Comparison of ENCODE assay signal across 8 cellular contexts in the genomic region with DNA sequence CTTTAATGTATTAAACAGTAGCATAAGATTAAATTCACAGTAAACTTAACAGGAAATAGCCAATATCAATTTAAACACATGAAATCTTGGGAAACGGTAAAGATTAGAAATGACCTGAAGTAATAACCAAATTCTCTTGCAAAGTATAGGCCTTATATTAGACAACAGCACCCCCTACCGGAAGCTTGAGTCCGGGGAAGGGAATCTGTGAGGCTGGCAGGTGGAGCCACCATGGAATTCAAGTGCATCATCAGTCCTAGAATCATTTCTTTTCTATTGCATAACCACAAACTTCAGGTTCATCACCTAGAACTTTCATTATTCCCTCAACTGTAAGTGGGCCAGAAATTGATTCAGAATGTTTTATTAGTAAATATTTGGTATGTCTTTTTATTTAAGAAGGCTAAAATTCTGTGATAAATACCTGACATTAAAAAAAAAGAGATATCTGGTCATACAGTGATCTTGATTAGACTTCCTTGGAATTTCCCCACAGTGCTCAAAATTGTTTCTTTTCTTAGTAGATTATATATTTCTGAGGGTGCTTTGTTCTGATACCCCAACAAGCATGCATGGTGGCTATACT. TPM values are rescaled to one million over a fixed set of nuclear protein-coding genes. Genes with fewer than 3 reads are reported as not detected.
A peak's percentile ranks its signal among the peaks of the same experiment; 100 is the strongest.
DNase-seq lines count a peak whose midpoint lies in the region; ATAC-seq and TF ChIP-seq lines count a peak whose summit lies in the region.

No MANE protein-coding gene starts in this region.

- peaks cover 3% of the 10 kb centered on the region for H3K36me3 Mint-ChIP-seq in neural progenitor cell

- H3K36me3 ChIP-seq in PC-3 (ENCODE audit: low read depth, low read length) (no peaks in the 10 kb centered on the region), neural progenitor cell (no peaks in the 10 kb centered on the region)

- POLR2A ChIA-PET in AG04449 (lab: Yijun Ruan, JAX) (no interaction called here), PC-3 (lab: Charles Lee; ENCODE audit: unreplicated experiment) (interaction anchor here (0.6 kb wide), 1 partner anchor 379 kb away, joined by 3 read pairs; no protein-coding TSS in a partner anchor)

- peak; percentile 66 for TF ChIP-seq CTCF in AG04449 (IDR thresholded peaks at IDR 0.05; ENCODE audit: insufficient read depth, low read length, missing control alignments)
- peak; percentile 100 for TF ChIP-seq CTCF in PC-3 (conservative IDR thresholded peaks at IDR 0.05; ENCODE audit: low read depth, low read length)
- TF ChIP-seq CTCF in fibroblast of mammary gland (conservative IDR thresholded peaks at IDR 0.05; ENCODE audit: control insufficient read depth, insufficient read depth, low read depth, low read length), result peak; percentile 85
- peak; percentile 98 for TF ChIP-seq CTCF in neural progenitor cell (IDR thresholded peaks at IDR 0.05)

- no peak overlapping the region for H3K9ac ChIP-seq in PC-3 (ENCODE audit: low read length)
- H3K9ac ChIP-seq in neural progenitor cell, result no peak overlapping the region

- H3K27me3 ChIP-seq in PC-3 (ENCODE audit: low read length) (peaks cover 45% of the 10 kb centered on the region), neural progenitor cell (no peaks in the 10 kb centered on the region)

- H3K4me3 ChIP-seq in AG04449 (ENCODE audit: low read depth, low read length) (no peak overlapping the region), PC-3 (ENCODE audit: low read length) (no peak overlapping the region), fibroblast of mammary gland (ENCODE audit: control insufficient read depth, low read depth, low read length) (no peak overlapping the region), neural progenitor cell (no peak overlapping the region)
- no peak overlapping the region for H3K4me3 ChIP-seq in Jurkat, Clone E6-1 (ENCODE audit: low read length)

- ATAC-seq in GM18861 (IDR thresholded peaks at IDR 0.05; ENCODE audit: unreplicated experiment) (peak; percentile 74), PC-3 (peak; percentile 89)

- H3K9me3 Mint-ChIP-seq in neural progenitor cell, result peaks cover 13% of the 10 kb centered on the region

- H3K4me1 ChIP-seq in PC-3 (ENCODE audit: insufficient read depth, low read length) (no peaks in the 10 kb centered on the region), neural progenitor cell (no peaks in the 10 kb centered on the region)

- H3K27me3 Mint-ChIP-seq in neural progenitor cell (ENCODE audit: insufficient read depth, low read depth), result no peaks in the 10 kb centered on the region

- H3F3A ChIP-seq in PC-3 (ENCODE audit: low read length, unreplicated experiment) (no peaks in the 10 kb centered on the region), neural progenitor cell (ENCODE audit: low read depth) (no peaks in the 10 kb centered on the region)

- H3K4me2 ChIP-seq in PC-3 (ENCODE audit: low read length) (no peak overlapping the region), neural progenitor cell (no peak overlapping the region)

- H3K9me2 ChIP-seq in PC-3 (replicated peaks; ENCODE audit: low read length), result no peaks in the 10 kb centered on the region

- CTCF ChIA-PET in AG04449 (lab: Yijun Ruan, JAX) (interaction anchor here (0.6 to 3.4 kb wide), 15 partner anchors 9 to 1879 kb away, joined by 3 to 85 read pairs (median 3); no protein-coding TSS in a partner anchor), PC-3 (lab: Charles Lee) (interaction anchor here (0.7 to 0.8 kb wide), 3 partner anchors 28 to 736 kb away, joined by 3 to 5 read pairs (median 4); no protein-coding TSS in a partner anchor)

- H2AFZ ChIP-seq in PC-3 (ENCODE audit: low read length) (no peak overlapping the region), neural progenitor cell (replicated peaks) (no peak overlapping the region)

- H3K27ac Mint-ChIP-seq in neural progenitor cell, result no peak overlapping the region

- no peak overlapping the region for H3K4me3 Mint-ChIP-seq in neural progenitor cell

- intact Hi-C loops in PC-3 (cut with micrococcal nuclease), result loop anchor here (1.0 to 2.0 kb wide), 7 partner anchors 22 to 827 kb away; partner anchors contain the start of genes AP5M1 and EXOC5

- no peaks in the 10 kb centered on the region for H3K79me2 ChIP-seq in PC-3 (ENCODE audit: low read length)
- no peaks in the 10 kb centered on the region for H3K79me2 ChIP-seq in neural progenitor cell (ENCODE audit: low read depth)

- H3K27ac ChIP-seq in PC-3 (ENCODE audit: low read length) (no peak overlapping the region), neural progenitor cell (no peak overlapping the region)

- H3K4me1 Mint-ChIP-seq in neural progenitor cell, result peaks cover 9% of the 10 kb centered on the region

- H4K20me1 ChIP-seq in PC-3 (ENCODE audit: low read length), result no peaks in the 10 kb centered on the region
- H4K20me1 ChIP-seq in neural progenitor cell (ENCODE audit: low read depth), result no peaks in the 10 kb centered on the region

- no TSS peak for BruUV-seq in PC-3 (replicated peaks; lab: Mats Ljungman, UMichigan)

- peak; percentile 21 for DNase-seq in AG04449 (ENCODE audit: low read depth, low spot score)
- peak; percentile 73 for DNase-seq in Jurkat, Clone E6-1 (ENCODE audit: low read depth, low spot score)
- peak; percentile 99 for DNase-seq in PC-3
- DNase-seq in activated T-cell treated with anti-CD3 and anti-CD28 coated beads, Interleukin-2, amount 50 U/mL, for 48 hours, result peak; percentile 72 to 78
- peak; percentile 81 for DNase-seq in fibroblast of mammary gland (ENCODE audit: low read depth)
- DNase-seq in neural progenitor cell (ENCODE audit: low spot score), result peak; percentile 87
- peak; percentile 64 for DNase-seq in stromal cell of bone marrow (ENCODE audit: low read depth)

- H3K9me3 ChIP-seq in PC-3 (ENCODE audit: low read length) (no peaks in the 10 kb centered on the region), neural progenitor cell (ENCODE audit: low read depth) (no peaks in the 10 kb centered on the region)

RNA-seq across cellular contexts. Expression of gene AP5M1, which starts 48.6 kb away (rescaled TPM):
- 47.5 TPM for polyA plus RNA-seq in Jurkat, Clone E6-1 (2012; ENCODE audit: insufficient read depth, insufficient read length)
- total RNA-seq in PC-3 (2014; rRNA removed), result 41.3 and 48.7 TPM in 2 replicates
- 58.4 and 79.1 TPM in 2 replicates for total RNA-seq in neural progenitor cell (ENCODE audit: low replicate concordance)

RNA-seq across cellular contexts. Expression of gene EXOC5, which starts 48.6 kb away (rescaled TPM):
- polyA plus RNA-seq in Jurkat, Clone E6-1 (2012; ENCODE audit: insufficient read depth, insufficient read length), result 46.2 TPM
- total RNA-seq in PC-3 (2014; rRNA removed) (109 TPM in 2 replicates), neural progenitor cell (ENCODE audit: low replicate concordance) (153 and 252 TPM in 2 replicates)

Comparison
In these comparisons a context has a peak if more than half of its experiments do, and no peak if none do; other contexts are left out.
1. DNase-seq: peak in every context shown above with its lines; median percentile 99 in PC-3; 87 in neural progenitor cell; 81 in fibroblast of mammary gland; 75 in activated T-cell treated with anti-CD3 and anti-CD28 coated beads, Interleukin-2, amount 50 U/mL, for 48 hours; 73 in Jurkat, Clone E6-1; 64 in stromal cell of bone marrow; 21 in AG04449.